In genomic region chr12:6939187-6939540, GRCh38 we compare ENCODE assay signal across 13 cellular contexts. TPM values are rescaled to one million over a fixed set of nuclear protein-coding genes. Genes with fewer than 3 reads are reported as not detected.
DNase-seq lines count a peak whose midpoint lies in the region; ATAC-seq and TF ChIP-seq lines count a peak whose summit lies in the region.
"Had no signal": no experiment of that assay in that cellular context is flagged by ENCODE, and none has a peak within 500 bp of the region (broad histone marks: within the 10 kb centered on the region; RNA-seq: fewer than 3 reads in every experiment).

No MANE protein-coding gene starts in this region.

- intact Hi-C loops in HCT116 (cut with micrococcal nuclease): loop anchor here (2.0 kb wide), 1 partner anchor 14 kb away; no protein-coding TSS in a partner anchor

- H3K4me1 ChIP-seq in CD4-positive, CD25-positive, alpha-beta regulatory T cell (ENCODE audit: control insufficient read depth, insufficient read depth, low read length, poor library complexity, severe bottlenecking): peaks cover 44% of the 10 kb centered on the region
- peaks cover 12 to 50% of the 10 kb centered on the region in 2 experiments; a peak in 3 of 4 replicates for H3K4me1 ChIP-seq in HCT116 (ENCODE audit: control insufficient read depth in 1 of 2, insufficient read depth in 2 of 2, low read length in 2 of 2)
- peaks cover 3 to 6% of the 10 kb centered on the region in 2 donors for H3K4me1 ChIP-seq in neuronal stem cell (ENCODE audit: control insufficient read depth in 2 of 2, insufficient read depth in 1 of 2, low read depth in 1 of 2, low read length in 2 of 2)

- H2BK12ac ChIP-seq in neuronal stem cell (ENCODE audit: low read length): no peak overlapping the region

- peak overlapping the region in 3 of 4 donors; percentile 39 to 67 (median 61) for H3K4me3 Mint-ChIP-seq in CD4-positive, CD25-positive, alpha-beta regulatory T cell
- H3K4me3 Mint-ChIP-seq in central memory CD8-positive, alpha-beta T cell: no peak overlapping the region

- no peak for TF ChIP-seq RAD21 in HCT116 (IDR thresholded peaks at IDR 0.05; ENCODE audit: low read depth)

- no peak overlapping the region for H3K14ac ChIP-seq in neuronal stem cell (ENCODE audit: low read length)

- TF ChIP-seq CTCF in HCT116 (IDR thresholded peaks at IDR 0.05 in 2 of 3, conservative IDR thresholded peaks at IDR 0.05 in 1 of 3; ENCODE audit: borderline replicate concordance in 1 of 3, insufficient read depth in 1 of 3, low read depth in 2 of 3, low read length in 2 of 3): no peak

- no peak overlapping the region for H3K4me3 ChIP-seq in CD4-positive, CD25-positive, alpha-beta regulatory T cell (ENCODE audit: low read depth, low read length)
- H3K4me3 ChIP-seq in HCT116 (replicated peaks in 1 of 2; ENCODE audit: low read depth in 1 of 2, low read length in 2 of 2) (no peak overlapping the region), neuronal stem cell (ENCODE audit: low read length in 2 of 2) (no peak overlapping the region)
- H3K4me3 ChIP-seq: GM23248 had no signal

- H3K23ac ChIP-seq in neuronal stem cell (ENCODE audit: low read depth, low read length, poor library complexity): peak overlapping the region; percentile 100

- H3K36me3 Mint-ChIP-seq in CD4-positive, CD25-positive, alpha-beta regulatory T cell: peaks cover 9% of the 10 kb centered on the region
- peaks cover 20% of the 10 kb centered on the region for H3K36me3 Mint-ChIP-seq in central memory CD8-positive, alpha-beta T cell (ENCODE audit: insufficient read depth)

- no peak overlapping the region for H3K4me2 ChIP-seq in HCT116 (ENCODE audit: low read length)
- H3K4me2 ChIP-seq in neuronal stem cell (ENCODE audit: insufficient read depth, low read length, poor library complexity, severe bottlenecking): no peak overlapping the region

- POLR2A ChIA-PET in HCT116 (lab: Charles Lee): interaction anchor here (0.8 to 1.2 kb wide), 4 partner anchors 13 to 70 kb away, joined by 3 to 4 read pairs (median 4); no protein-coding TSS in a partner anchor

- H3K4me1 Mint-ChIP-seq in CD4-positive, CD25-positive, alpha-beta regulatory T cell: peaks cover 6 to 59% (median 18%) of the 10 kb centered on the region in 4 donors
- peaks cover 51% of the 10 kb centered on the region for H3K4me1 Mint-ChIP-seq in central memory CD8-positive, alpha-beta T cell

- no peak for TF ChIP-seq POLR2A in HCT116 (IDR thresholded peaks at IDR 0.05; ENCODE audit: borderline replicate concordance, extremely low read depth, insufficient read depth, insufficient read length)

- H3K9ac ChIP-seq in HCT116 (ENCODE audit: low read length): 0 out of 2 replicates have a peak overlapping the region, but pooled peaks have one; percentile 93
- no peak overlapping the region for H3K9ac ChIP-seq in neuronal stem cell (ENCODE audit: low read depth, low read length, poor library complexity)

- H3K9me2 ChIP-seq in HCT116 (ENCODE audit: insufficient read depth): no peaks in the 10 kb centered on the region

- no peaks in the 10 kb centered on the region for H3K9me3 Mint-ChIP-seq in CD4-positive, CD25-positive, alpha-beta regulatory T cell
- no peaks in the 10 kb centered on the region for H3K9me3 Mint-ChIP-seq in central memory CD8-positive, alpha-beta T cell

- H3K27me3 Mint-ChIP-seq in CD4-positive, CD25-positive, alpha-beta regulatory T cell: no peaks in the 10 kb centered on the region
- no peaks in the 10 kb centered on the region for H3K27me3 Mint-ChIP-seq in central memory CD8-positive, alpha-beta T cell

- H3K4ac ChIP-seq in neuronal stem cell (ENCODE audit: low read length): no peak overlapping the region

- no peak overlapping the region for H2BK120ac ChIP-seq in neuronal stem cell (ENCODE audit: low read depth, low read length)

- H3K27ac ChIP-seq in CD4-positive, CD25-positive, alpha-beta regulatory T cell (ENCODE audit: insufficient read depth, low read length, poor library complexity, severe bottlenecking): no peak overlapping the region
- H3K27ac ChIP-seq in HCT116 (ENCODE audit: low read depth, low read length) (peak overlapping the region; percentile 93), neuronal stem cell (replicated peaks; ENCODE audit: low read length) (peak overlapping the region; percentile 17)
- H3K27ac ChIP-seq: GM23248 had no signal

- H3K9me3 ChIP-seq in CD4-positive, CD25-positive, alpha-beta regulatory T cell (ENCODE audit: control insufficient read depth in 2 of 2, low read length in 2 of 2): no peaks in the 10 kb centered on the region
- H3K9me3 ChIP-seq in HCT116 (ENCODE audit: control insufficient read depth in 1 of 2, insufficient read depth in 1 of 2, low read depth in 1 of 2, low read length in 2 of 2) (no peaks in the 10 kb centered on the region), neuronal stem cell (replicated peaks in 1 of 2; ENCODE audit: control insufficient read depth in 2 of 2, insufficient read depth in 1 of 2, low read depth in 1 of 2, low read length in 2 of 2) (no peaks in the 10 kb centered on the region)

- H3K27me3 ChIP-seq in CD4-positive, CD25-positive, alpha-beta regulatory T cell (ENCODE audit: control insufficient read depth, insufficient read depth, low read length): no peaks in the 10 kb centered on the region
- H3K27me3 ChIP-seq in HCT116 (ENCODE audit: insufficient read depth, low read length) (no peaks in the 10 kb centered on the region), neuronal stem cell (ENCODE audit: control insufficient read depth in 3 of 3, insufficient read depth in 3 of 3, low read depth in 1 of 3, low read length in 3 of 3) (no peaks in the 10 kb centered on the region)

- CTCF ChIA-PET in HCT116 (lab: Charles Lee): interaction anchor here (2.3 kb wide), 1 partner anchor 13 kb away, joined by 23 read pairs; no protein-coding TSS in a partner anchor

- no TSS peak for BruUV-seq in HCT116 (replicated peaks; lab: Mats Ljungman, UMichigan)

- ATAC-seq in CD4-positive, CD25-positive, alpha-beta regulatory T cell (ENCODE audit: low read depth in 2 of 2): no peak
- ATAC-seq in HCT116 (no peak), HG02938 (IDR thresholded peaks at IDR 0.05; ENCODE audit: unreplicated experiment) (no peak)
- no peak for ATAC-seq in central memory CD8-positive, alpha-beta T cell (replicated peaks; ENCODE audit: extremely low read depth, poor library complexity, severe bottlenecking)

- peak overlapping the region; percentile 17 for H4K8ac ChIP-seq in neuronal stem cell (ENCODE audit: low read depth, low read length)

- H2AK5ac ChIP-seq in neuronal stem cell (ENCODE audit: low read depth, low read length): no peak overlapping the region

- H3K79me2 ChIP-seq in HCT116 (ENCODE audit: insufficient read depth, low read length): peaks cover 9% of the 10 kb centered on the region; the same call in 1 of the 2 replicates

- peak overlapping the region; percentile 70 to 94 (median 77) for H3K27ac Mint-ChIP-seq in CD4-positive, CD25-positive, alpha-beta regulatory T cell
- peak overlapping the region; percentile 54 for H3K27ac Mint-ChIP-seq in central memory CD8-positive, alpha-beta T cell (ENCODE audit: low read depth)

- H3K18ac ChIP-seq in neuronal stem cell (ENCODE audit: low read length): no peak overlapping the region

- no peak overlapping the region for H2BK15ac ChIP-seq in neuronal stem cell (ENCODE audit: low read length)

- WGBS in neuronal stem cell (ENCODE audit: extremely low coverage in 2 of 2, insufficient read length in 2 of 2, insufficient replicate concordance in 1 of 2), 2 donors: no CpG with 5 or more reads among the region's 2 CpGs

- peaks cover 5% of the 10 kb centered on the region for H3K36me3 ChIP-seq in CD4-positive, CD25-positive, alpha-beta regulatory T cell (ENCODE audit: control insufficient read depth, insufficient read depth, low read length)
- H3K36me3 ChIP-seq in HCT116 (ENCODE audit: control insufficient read depth in 1 of 2, insufficient read depth in 2 of 2, low read length in 2 of 2) (peaks cover 13 to 27% of the 10 kb centered on the region in 2 experiments; a peak in 3 of 4 replicates), neuronal stem cell (replicated peaks in 1 of 2; ENCODE audit: control insufficient read depth in 2 of 2, insufficient read depth in 2 of 2, low read length in 2 of 2) (peaks cover 47 to 74% of the 10 kb centered on the region in 2 donors)

- RAD21 ChIA-PET in HCT116 (lab: Charles Lee; ENCODE audit: low non-redundant PET in 1 of 2, low total read pairs in 2 of 2, uncharacterized antibody in 2 of 2, unreplicated experiment in 2 of 2): no interaction called here

- DNase-seq in CD4-positive, CD25-positive, alpha-beta regulatory T cell: no peak
- DNase-seq in HCT116 (ENCODE audit: low read depth, low spot score) (no peak), neuronal stem cell (ENCODE audit: low spot score) (no peak), nucleus accumbens (lab: John Stamatoyannopoulos, UW) (no peak), DMS114 treated with DMSO at 0.1 percent for 48 hours (lab: John Stamatoyannopoulos, UW; ENCODE audit: unreplicated experiment) (no peak)
- no peak for DNase-seq in central memory CD8-positive, alpha-beta T cell (ENCODE audit: low spot score in 2 of 2)
- DNase-seq: DMS 273 treated with DMSO at 0.1 percent for 48 hours; GM23248; NCI-H2081 treated with DMSO at 0.1 percent for 48 hours; stimulated activated CD4-positive, alpha-beta T cell treated with anti-CD3 and anti-CD28 coated beads, Interleukin-12 subunit alpha, Interleukin-12 subunit beta, amount 100 ng/mL, for 4 hours had no signal

- no peak overlapping the region for H2AFZ ChIP-seq in HCT116 (ENCODE audit: low read depth, low read length, poor library complexity, severe bottlenecking)
- H2AFZ ChIP-seq in neuronal stem cell (ENCODE audit: low read length): no peak overlapping the region
- H2AFZ ChIP-seq: GM23248 had no signal

- peaks cover 15% of the 10 kb centered on the region for H3K79me1 ChIP-seq in neuronal stem cell (ENCODE audit: low read depth, low read length)

- no peak overlapping the region for H2BK5ac ChIP-seq in neuronal stem cell (ENCODE audit: low read length)

- H4K91ac ChIP-seq in neuronal stem cell (ENCODE audit: low read depth, low read length, poor library complexity): no peak overlapping the region

- no peaks in the 10 kb centered on the region for H4K20me1 ChIP-seq in HCT116 (ENCODE audit: insufficient read depth)

RNA-seq across cellular contexts. Expression of gene RNU7-1, which starts 4.5 kb away (rescaled TPM):
- not detected for total RNA-seq in CD4-positive, CD25-positive, alpha-beta regulatory T cell
- polyA plus RNA-seq in CD4-positive, CD25-positive, alpha-beta regulatory T cell: not detected
- total RNA-seq in HCT116 (2021; ENCODE audit: unreplicated experiment): not detected
- not detected in 2 replicates for polyA plus RNA-seq in HCT116 (2012)
- polyA plus RNA-seq in neuronal stem cell (2013, experiment 1 of 2): not detected
- not detected for polyA plus RNA-seq in neuronal stem cell (2013, experiment 2 of 2)
- total RNA-seq: cerebellum, GM23248, myocyte had no signal
- polyA plus RNA-seq: GM23248 had no signal

RNA-seq across cellular contexts. Expression of gene C12orf57, which starts 4.7 kb away (rescaled TPM):
- 186 TPM for total RNA-seq in CD4-positive, CD25-positive, alpha-beta regulatory T cell
- 100 to 1,000 TPM; 310 to 410 (median 340) TPM for polyA plus RNA-seq in CD4-positive, CD25-positive, alpha-beta regulatory T cell
- total RNA-seq in HCT116 (2021; ENCODE audit: unreplicated experiment): 202 TPM
- polyA plus RNA-seq in HCT116 (2012): 409 and 485 TPM in 2 replicates
- 511 TPM for polyA plus RNA-seq in neuronal stem cell (2013, experiment 1 of 2)
- 489 TPM for polyA plus RNA-seq in neuronal stem cell (2013, experiment 2 of 2)

RNA-seq across cellular contexts. Expression of gene ATN1, which starts 11.4 kb away (rescaled TPM):
- total RNA-seq in CD4-positive, CD25-positive, alpha-beta regulatory T cell: 27.5 TPM
- under 1 TPM; 0.17 to 0.82 (median 0.53) TPM for polyA plus RNA-seq in CD4-positive, CD25-positive, alpha-beta regulatory T cell
- total RNA-seq in HCT116 (2021; ENCODE audit: unreplicated experiment): 104 TPM
- 82.2 and 91.6 TPM in 2 replicates for polyA plus RNA-seq in HCT116 (2012)
- 114 TPM for polyA plus RNA-seq in neuronal stem cell (2013, experiment 1 of 2)
- polyA plus RNA-seq in neuronal stem cell (2013, experiment 2 of 2): 113 TPM

RNA-seq across cellular contexts. Expression of gene PTPN6, which starts 12.0 kb away (rescaled TPM):
- total RNA-seq in CD4-positive, CD25-positive, alpha-beta regulatory T cell: 174 TPM
- 100 to 1,000 TPM; 261 to 321 (median 291) TPM for polyA plus RNA-seq in CD4-positive, CD25-positive, alpha-beta regulatory T cell
- total RNA-seq in HCT116 (2021; ENCODE audit: unreplicated experiment): 47.7 TPM
- 63.9 and 64.2 TPM in 2 replicates for polyA plus RNA-seq in HCT116 (2012)
- polyA plus RNA-seq in neuronal stem cell (2013, experiment 1 of 2): 3.2 TPM
- polyA plus RNA-seq in neuronal stem cell (2013, experiment 2 of 2): 2.7 TPM
- total RNA-seq: GM23248 had no signal

RNA-seq across cellular contexts. Expression of gene ENO2, which starts 24.8 kb away (rescaled TPM):
- 88.2 TPM for total RNA-seq in CD4-positive, CD25-positive, alpha-beta regulatory T cell
- polyA plus RNA-seq in CD4-positive, CD25-positive, alpha-beta regulatory T cell: 10 to 100 TPM; 18.1 to 24.8 (median 22.7) TPM
- 117 TPM for total RNA-seq in HCT116 (2021; ENCODE audit: unreplicated experiment)
- polyA plus RNA-seq in HCT116 (2012): 312 and 352 TPM in 2 replicates
- polyA plus RNA-seq in neuronal stem cell (2013, experiment 1 of 2): 105 TPM
- 101 TPM for polyA plus RNA-seq in neuronal stem cell (2013, experiment 2 of 2)
